9 cellular contexts compared by ENCODE assay signal in genomic region chr1:145997156-145998023, GRCh38. TPM values are rescaled to one million over a fixed set of nuclear protein-coding genes. Genes with fewer than 3 reads are reported as not detected.
A peak's percentile ranks its signal among the peaks of the same experiment; 100 is the strongest.
DNase-seq lines count a peak whose midpoint lies in the region; ATAC-seq and TF ChIP-seq lines count a peak whose summit lies in the region.
"Had no signal": no experiment of that assay in that cellular context is flagged by ENCODE, and none has a peak within 500 bp of the region (broad histone marks: within the 10 kb centered on the region; RNA-seq: fewer than 3 reads in every experiment).

No MANE protein-coding gene starts in this region.

- H3K4me2 ChIP-seq in DND-41 (ENCODE audit: insufficient read depth, low read length): peak overlapping the region; percentile 97

- peak overlapping the region; percentile 73 for H3K9ac ChIP-seq in DND-41 (ENCODE audit: low read depth, low read length)

- peak overlapping the region; percentile 96 for H3K27ac Mint-ChIP-seq in osteocyte (ENCODE audit: unreplicated experiment)

- TF ChIP-seq CTCF in DND-41 (IDR thresholded peaks at IDR 0.05; ENCODE audit: borderline replicate concordance, extremely low read depth, low read length, poor library complexity, severe bottlenecking): no peak
- no peak for TF ChIP-seq CTCF in fibroblast of mammary gland (conservative IDR thresholded peaks at IDR 0.05; ENCODE audit: control insufficient read depth, insufficient read depth, low read depth, low read length)
- TF ChIP-seq CTCF in osteocyte (IDR thresholded peaks at IDR 0.05): no peak

- H3K4me3 Mint-ChIP-seq in osteocyte (ENCODE audit: unreplicated experiment): peak overlapping the region; percentile 94

- peaks cover 18% of the 10 kb centered on the region for H3K36me3 ChIP-seq in DND-41 (ENCODE audit: insufficient read depth, low read length)

- no peaks in the 10 kb centered on the region for H3K9me3 Mint-ChIP-seq in osteocyte (ENCODE audit: unreplicated experiment)

- H3K79me2 ChIP-seq in DND-41 (ENCODE audit: insufficient read depth, low read length): peaks cover 18% of the 10 kb centered on the region

- ATAC-seq in DND-41 (ENCODE audit: insufficient read depth, low read depth) (peak; percentile 76), GM21576 (IDR thresholded peaks at IDR 0.05; ENCODE audit: unreplicated experiment) (peak; percentile 35), HG02973 (IDR thresholded peaks at IDR 0.05; ENCODE audit: unreplicated experiment) (no peak)

- H3K4me1 Mint-ChIP-seq in osteocyte (ENCODE audit: unreplicated experiment): peaks cover 46% of the 10 kb centered on the region

- peak; percentile 82 for DNase-seq in DND-41
- DNase-seq in NCI-H345 treated with DMSO at 0.1 percent for 48 hours (lab: John Stamatoyannopoulos, UW; ENCODE audit: unreplicated experiment): peak; percentile 63
- DNase-seq in activated T-cell treated with anti-CD3 and anti-CD28 coated beads, Interleukin-2, amount 50 U/mL, for 1 hour: peak; percentile 61
- peak; percentile 48 for DNase-seq in fibroblast of mammary gland (ENCODE audit: low read depth)
- no peak for DNase-seq in osteocyte (ENCODE audit: extremely low spot score, unreplicated experiment)
- DNase-seq in NCI-H1930 (lab: John Stamatoyannopoulos, UW): no peak

- H3K4me3 ChIP-seq in DND-41 (ENCODE audit: low read depth in 1 of 2, low read length in 2 of 2) (peak overlapping the region; percentile 75 to 84; a peak in 3 of 4 replicates), fibroblast of mammary gland (ENCODE audit: control insufficient read depth, low read depth, low read length) (peak overlapping the region; percentile 90)

- H4K20me1 ChIP-seq in DND-41 (ENCODE audit: insufficient read depth, low read length): no peaks in the 10 kb centered on the region

- H3K4me1 ChIP-seq in DND-41 (ENCODE audit: insufficient read depth, low read length): peaks cover 61% of the 10 kb centered on the region

- H3K9me3 ChIP-seq in DND-41 (ENCODE audit: insufficient read depth, low read length, severe bottlenecking): no peaks in the 10 kb centered on the region

- H3K27me3 Mint-ChIP-seq in osteocyte (ENCODE audit: unreplicated experiment): no peaks in the 10 kb centered on the region

- peak overlapping the region; percentile 84 for H2AFZ ChIP-seq in DND-41 (ENCODE audit: low read depth, low read length)

- peak overlapping the region; percentile 97 for H3K27ac ChIP-seq in DND-41 (ENCODE audit: low read length)

- no peaks in the 10 kb centered on the region for H3K27me3 ChIP-seq in DND-41 (ENCODE audit: insufficient read depth, low read length, poor library complexity)

- H3K36me3 Mint-ChIP-seq in osteocyte (ENCODE audit: unreplicated experiment): peaks cover 33% of the 10 kb centered on the region

RNA-seq across cellular contexts. Expression of gene TXNIP, which starts 1.0 kb away (rescaled TPM):
- 246 and 274 TPM in 2 replicates for total RNA-seq in osteocyte

RNA-seq across cellular contexts. Expression of gene HJV, which starts 24.1 kb away (rescaled TPM):
- total RNA-seq in osteocyte: not detected in 2 replicates
- total RNA-seq: T-helper 2 cell treated with Interferon-gamma antibody and Interleukin-4, amounts not matched to agents 100 ng/mL and 5 ng/mL, for 36 hours had no signal

RNA-seq across cellular contexts. Expression of gene POLR3GL, which starts 32.9 kb away (rescaled TPM):
- total RNA-seq in osteocyte: 21.7 and 22.4 TPM in 2 replicates

RNA-seq across cellular contexts. Expression of gene ANKRD34A, which starts 33.0 kb away (rescaled TPM):
- 1.1 and 1.2 TPM in 2 replicates for total RNA-seq in osteocyte

RNA-seq across cellular contexts. Expression of gene LIX1L, which starts 39.6 kb away (rescaled TPM):
- 52.2 and 54.0 TPM in 2 replicates for total RNA-seq in osteocyte

Comparison
In these comparisons a context has a peak if more than half of its experiments do, and no peak if none do; other contexts are left out.
1. DNase-seq: peak in DND-41 (single experiment), NCI-H345 treated with DMSO at 0.1 percent for 48 hours (single experiment), activated T-cell treated with anti-CD3 and anti-CD28 coated beads, Interleukin-2, amount 50 U/mL, for 1 hour (single experiment) and fibroblast of mammary gland (single experiment); none in osteocyte (single experiment) and NCI-H1930 (0 of 2).